8 cellular contexts compared by ENCODE assay signal in genomic region chr2:64017811-64018714, GRCh38. TPM values are rescaled to one million over a fixed set of nuclear protein-coding genes. Genes with fewer than 3 reads are reported as not detected.
DNase-seq lines count a peak whose midpoint lies in the region; ATAC-seq and TF ChIP-seq lines count a peak whose summit lies in the region.

No MANE protein-coding gene starts in this region.

- H3K4me3 ChIP-seq in Jurkat, Clone E6-1 (ENCODE audit: low read length), result peak overlapping the region; percentile 78
- H3K4me3 ChIP-seq in SJCRH30 (peak overlapping the region; percentile 84), aorta (ENCODE audit: low read length in 2 of 2) (peak overlapping the region; percentile 95 to 98)

- H3K9me3 Mint-ChIP-seq in effector memory CD8-positive, alpha-beta T cell, result no peaks in the 10 kb centered on the region
- no peaks in the 10 kb centered on the region for H3K9me3 Mint-ChIP-seq in mesothelial cell of epicardium

- no peaks in the 10 kb centered on the region for H3K9me3 ChIP-seq in SJCRH30 (replicated peaks)
- no peaks in the 10 kb centered on the region for H3K9me3 ChIP-seq in aorta (ENCODE audit: control insufficient read depth, low read length)

- no peak for ATAC-seq in effector memory CD8-positive, alpha-beta T cell (replicated peaks)
- peak; percentile 47 for ATAC-seq in aorta (ENCODE audit: low FRiP score)
- ATAC-seq in GM21515 (IDR thresholded peaks at IDR 0.05; ENCODE audit: unreplicated experiment), result no peak

- H3K27ac ChIP-seq in SJCRH30, result peak overlapping the region; percentile 94
- peak overlapping the region; percentile 87 to 94 for H3K27ac ChIP-seq in aorta (ENCODE audit: low read depth in 1 of 2, low read length in 2 of 2)

- DNase-seq in DMS53 treated with DMSO at 0.1 percent for 48 hours (lab: John Stamatoyannopoulos, UW; ENCODE audit: unreplicated experiment) (peak; percentile 16), SJCRH30 (peak; percentile 47 to 67), mesothelial cell of epicardium (ENCODE audit: low spot score in 2 of 2, unreplicated experiment in 2 of 2) (no peak), aorta (no peak), OCI-M2 (lab: John Stamatoyannopoulos, UW; ENCODE audit: unreplicated experiment) (no peak)
- DNase-seq in Jurkat, Clone E6-1 (ENCODE audit: low read depth, low spot score), result no peak
- no peak for DNase-seq in effector memory CD8-positive, alpha-beta T cell

- peaks cover 15% of the 10 kb centered on the region for H3K36me3 Mint-ChIP-seq in effector memory CD8-positive, alpha-beta T cell (ENCODE audit: insufficient read depth)
- no peaks in the 10 kb centered on the region for H3K36me3 Mint-ChIP-seq in mesothelial cell of epicardium

- H3K27me3 ChIP-seq in SJCRH30, result no peaks in the 10 kb centered on the region
- H3K27me3 ChIP-seq in aorta (ENCODE audit: control insufficient read depth in 1 of 2, insufficient read depth in 2 of 2, low read length in 1 of 2), result no peaks in the 10 kb centered on the region

- peak overlapping the region; percentile 99 for H3K4me3 Mint-ChIP-seq in effector memory CD8-positive, alpha-beta T cell
- peak overlapping the region; percentile 93 for H3K4me3 Mint-ChIP-seq in mesothelial cell of epicardium

- WGBS in aorta, 2 donors, result 1 to 2% methylated on average over 22 of the region's 22 CpGs

- peaks cover 8% of the 10 kb centered on the region for H3K4me1 ChIP-seq in SJCRH30
- peaks cover 3 to 4% of the 10 kb centered on the region in 2 donors for H3K4me1 ChIP-seq in aorta (ENCODE audit: control insufficient read depth in 1 of 2, insufficient read depth in 2 of 2, low read length in 2 of 2)

- H3K27me3 Mint-ChIP-seq in effector memory CD8-positive, alpha-beta T cell, result no peaks in the 10 kb centered on the region
- no peaks in the 10 kb centered on the region for H3K27me3 Mint-ChIP-seq in mesothelial cell of epicardium (ENCODE audit: low read depth)

- TF ChIP-seq CTCF in mesothelial cell of epicardium (IDR thresholded peaks at IDR 0.05; ENCODE audit: unreplicated experiment), result no peak

- H3K4me1 Mint-ChIP-seq in effector memory CD8-positive, alpha-beta T cell (ENCODE audit: low read depth in 2 of 2), result peaks cover 25 to 41% of the 10 kb centered on the region in 2 donors
- H3K4me1 Mint-ChIP-seq in mesothelial cell of epicardium, result peaks cover 35% of the 10 kb centered on the region

- H3K36me3 ChIP-seq in SJCRH30 (no peaks in the 10 kb centered on the region), aorta (ENCODE audit: control insufficient read depth in 1 of 2, insufficient read depth in 2 of 2, low read length in 1 of 2) (no peaks in the 10 kb centered on the region)

- H3K27ac Mint-ChIP-seq in effector memory CD8-positive, alpha-beta T cell, result peak overlapping the region; percentile 95
- H3K27ac Mint-ChIP-seq in mesothelial cell of epicardium, result peak overlapping the region; percentile 98

- intact Hi-C loops in aorta (cut with DNase I), result no loop called here

RNA-seq across cellular contexts. Expression of gene VPS54, which starts 1.2 kb away (rescaled TPM):
- 8.5 TPM for polyA plus RNA-seq in Jurkat, Clone E6-1 (2012; ENCODE audit: insufficient read depth, insufficient read length)
- total RNA-seq in SJCRH30 (2014; rRNA removed; shearing (Covaris generic)), result 41.0 and 48.4 TPM in 2 replicates
- total RNA-seq in mesothelial cell of epicardium (35.4 to 35.6 TPM (median 35.4 TPM) in 3 replicates), aorta (10 to 100 TPM; 22.0 to 24.4 TPM)
- polyA plus RNA-seq in aorta, result 10 to 100 TPM; 10.9 to 22.9 TPM

Comparison
In these comparisons a context has a peak if more than half of its experiments do, and no peak if none do; other contexts are left out.
1. DNase-seq: peak in DMS53 treated with DMSO at 0.1 percent for 48 hours (single experiment) and SJCRH30 (2 of 2); none in Jurkat, Clone E6-1 (single experiment), effector memory CD8-positive, alpha-beta T cell (0 of 3), mesothelial cell of epicardium (0 of 2), aorta (0 of 2) and OCI-M2 (single experiment).
2. Peak in every context shown above with its lines, with median percentiles within 50 percentile points of each other: H3K4me3 ChIP-seq.